13 cellular contexts compared by ENCODE assay signal in genomic region chr1:155499263-155499662, GRCh38.
DNase-seq lines count a peak whose midpoint lies in the region; ATAC-seq and TF ChIP-seq lines count a peak whose summit lies in the region.
"Had no signal": no experiment of that assay in that cellular context is flagged by ENCODE, and none has a peak within 500 bp of the region (broad histone marks: within the 10 kb centered on the region; RNA-seq: fewer than 3 reads in every experiment).

No MANE protein-coding gene starts in this region.

- H3K9me3 Mint-ChIP-seq in activated B cell treated with CpG ODN at 0.5 μM for 24 hours (no peaks in the 10 kb centered on the region), immature natural killer cell (no peaks in the 10 kb centered on the region)
- H3K9me3 Mint-ChIP-seq: T-cell had no signal

- H3K36me3 ChIP-seq in A673 (ENCODE audit: insufficient read depth, low read length, poor library complexity, severe bottlenecking) (no peaks in the 10 kb centered on the region), thyroid gland (no peaks in the 10 kb centered on the region)

- H3K9me3 ChIP-seq in A673 (ENCODE audit: low read depth, low read length, poor library complexity, severe bottlenecking) (no peaks in the 10 kb centered on the region), thyroid gland (no peaks in the 10 kb centered on the region)

- no peak for ATAC-seq in activated B cell treated with CpG ODN at 0.5 μM for 24 hours (ENCODE audit: low read depth)
- no peak for ATAC-seq in GM21381 (IDR thresholded peaks at IDR 0.05; ENCODE audit: unreplicated experiment)

- H3K36me3 Mint-ChIP-seq in activated B cell treated with CpG ODN at 0.5 μM for 24 hours (ENCODE audit: low read depth), result peaks cover 8% of the 10 kb centered on the region
- peaks cover 0 to 4% (median 0%) of the 10 kb centered on the region in 3 donors for H3K36me3 Mint-ChIP-seq in immature natural killer cell

- WGBS in thyroid gland, 2 donors, result 98% methylated on average over 1 of the region's 1 CpG

- CTCF ChIA-PET in A673 (lab: Charles Lee) (no interaction called here), activated B cell treated with CpG ODN at 0.5 μM for 24 hours (lab: Charles Lee) (interaction anchor here (5.8 kb wide), 1 partner anchor 248 kb away, joined by 47 read pairs; no protein-coding TSS in a partner anchor)

- BruUV-seq in A673 (replicated peaks; lab: Mats Ljungman, UMichigan), result no TSS peak

- intact Hi-C loops in A673 (cut with micrococcal nuclease; ENCODE audit: unreplicated experiment) (no loop called here), activated B cell treated with CpG ODN at 0.5 μM for 24 hours (cut with micrococcal nuclease) (no loop called here), thyroid gland (cut with DNase I) (no loop called here)

- peak overlapping the region; percentile 37 for H3K27ac ChIP-seq in A673 (ENCODE audit: low read depth, low read length, poor library complexity, severe bottlenecking)
- no peak overlapping the region for H3K27ac ChIP-seq in thyroid gland
- H3K27ac ChIP-seq: C4-2B had no signal

- H3K4me1 ChIP-seq in A673 (ENCODE audit: insufficient read depth, low read length, poor library complexity, severe bottlenecking), result peaks cover 25% of the 10 kb centered on the region
- peaks cover 10% of the 10 kb centered on the region in 2 donors for H3K4me1 ChIP-seq in thyroid gland

- H3K27ac Mint-ChIP-seq in activated B cell treated with CpG ODN at 0.5 μM for 24 hours (peak overlapping the region; percentile 84), immature natural killer cell (peak overlapping the region in 5 of 6 donors; percentile 2 to 62 (median 16))

- TF ChIP-seq POLR2A in thyroid gland (IDR thresholded peaks at IDR 0.05), result no peak

- H3K4me3 Mint-ChIP-seq in activated B cell treated with CpG ODN at 0.5 μM for 24 hours (peak overlapping the region; percentile 72), immature natural killer cell (no peak overlapping the region)

- POLR2A ChIA-PET in A673 (lab: Charles Lee; ENCODE audit: low non-redundant PET) (no interaction called here), activated B cell treated with CpG ODN at 0.5 μM for 24 hours (lab: Charles Lee) (interaction anchor here (1.2 to 2.0 kb wide), 5 partner anchors 30 to 326 kb away, joined by 3 to 15 read pairs (median 4); partner anchors contain the start of genes ASH1L and KRTCAP2)

- TF ChIP-seq CTCF in A673 (conservative IDR thresholded peaks at IDR 0.05; ENCODE audit: low read depth, low read length), result no peak
- no peak for TF ChIP-seq CTCF in activated B cell treated with CpG ODN at 0.5 μM for 24 hours (IDR thresholded peaks at IDR 0.05)
- TF ChIP-seq CTCF in thyroid gland (IDR thresholded peaks at IDR 0.05), result no peak

- H3K4me3 ChIP-seq in A673 (ENCODE audit: low read depth, low read length, poor library complexity, severe bottlenecking) (peak overlapping the region; percentile 16), thyroid gland (replicated peaks in 1 of 3) (no peak overlapping the region)

- H3K27me3 ChIP-seq in A673 (replicated peaks; ENCODE audit: insufficient read depth, low read depth, low read length, poor library complexity) (no peaks in the 10 kb centered on the region), thyroid gland (no peaks in the 10 kb centered on the region)

- no peaks in the 10 kb centered on the region for H3K27me3 Mint-ChIP-seq in activated B cell treated with CpG ODN at 0.5 μM for 24 hours
- peaks cover 0 to 1% (median 0%) of the 10 kb centered on the region in 3 donors for H3K27me3 Mint-ChIP-seq in immature natural killer cell (ENCODE audit: low read depth in 3 of 3)
- H3K27me3 Mint-ChIP-seq: T-cell had no signal

- peaks cover 54% of the 10 kb centered on the region for H3K4me1 Mint-ChIP-seq in activated B cell treated with CpG ODN at 0.5 μM for 24 hours
- peaks cover 28 to 62% of the 10 kb centered on the region in 2 donors for H3K4me1 Mint-ChIP-seq in immature natural killer cell

- no peak for DNase-seq in A673 (ENCODE audit: low spot score)
- peak; percentile 19 for DNase-seq in GM03348 (ENCODE audit: low spot score)
- DNase-seq in activated B cell treated with CpG ODN at 0.5 μM for 24 hours, result no peak
- DNase-seq in immature natural killer cell, result no peak
- DNase-seq in activated gamma-delta T cell treated with Interleukin-2 at 50 U/mL for 16 hours, result no peak
- no peak for DNase-seq in thyroid gland
- no peak for DNase-seq in SW 1271 (lab: John Stamatoyannopoulos, UW)
- DNase-seq: activated naive CD4-positive, alpha-beta T cell treated with Interleukin-2 at 50 U/mL for 16 hours; EL; stimulated activated CD4-positive, alpha-beta T cell treated with anti-CD3 and anti-CD28 coated beads, Interleukin-4, amount 100 ng/mL, for 1 hour; T-cell had no signal
